In the genomic region with DNA sequence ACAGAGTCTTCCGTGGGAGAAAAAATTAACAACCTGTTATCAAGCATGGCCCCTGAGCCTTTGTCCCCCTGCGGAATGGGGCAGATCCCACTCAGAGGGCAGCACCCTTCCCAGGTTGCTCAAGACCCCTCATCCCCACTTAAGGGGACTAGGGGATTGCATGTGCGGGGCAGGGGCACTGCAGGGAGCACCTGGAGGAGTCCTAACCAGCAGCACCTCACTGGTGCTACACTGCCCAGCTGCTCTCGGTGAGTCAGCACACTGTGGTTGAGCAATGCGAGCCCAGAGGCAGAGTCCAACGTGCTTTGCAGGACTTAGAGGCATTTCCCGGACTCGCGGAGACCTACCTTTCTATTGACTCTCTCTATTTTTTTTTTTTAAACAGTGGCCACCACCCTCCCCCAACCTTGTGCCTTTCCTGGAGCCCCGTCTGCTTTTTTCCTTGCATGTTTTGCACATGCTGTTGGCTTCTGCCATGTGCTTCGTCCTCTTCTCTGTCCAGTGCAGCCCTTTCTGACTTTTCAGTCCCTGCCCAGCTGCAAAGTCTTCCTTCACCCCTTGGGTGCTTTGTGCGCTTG, we compare ENCODE assay signal across 1 cellular context.
TF ChIP-seq lines count a peak whose summit lies in the region.

No MANE protein-coding gene starts in this region.

TF ChIP-seq in K562, 482 proteins besides CTCF, POLR2A, EP300 and RAD21 (continued from another document and continues in another):
- TF ChIP-seq TEAD4 (IDR thresholded peaks at IDR 0.05; ENCODE audit: low read length) = peak; percentile 40; the same call in 1 of the 2 replicates
- no peak for TF ChIP-seq TEAD4 (CRISPR knock-in tag; IDR thresholded peaks at IDR 0.05; ENCODE audit: borderline replicate concordance)
- TF ChIP-seq CHD2 (IDR thresholded peaks at IDR 0.05; ENCODE audit: low read depth, low read length) = no peak
- TF ChIP-seq, protein P1, sequence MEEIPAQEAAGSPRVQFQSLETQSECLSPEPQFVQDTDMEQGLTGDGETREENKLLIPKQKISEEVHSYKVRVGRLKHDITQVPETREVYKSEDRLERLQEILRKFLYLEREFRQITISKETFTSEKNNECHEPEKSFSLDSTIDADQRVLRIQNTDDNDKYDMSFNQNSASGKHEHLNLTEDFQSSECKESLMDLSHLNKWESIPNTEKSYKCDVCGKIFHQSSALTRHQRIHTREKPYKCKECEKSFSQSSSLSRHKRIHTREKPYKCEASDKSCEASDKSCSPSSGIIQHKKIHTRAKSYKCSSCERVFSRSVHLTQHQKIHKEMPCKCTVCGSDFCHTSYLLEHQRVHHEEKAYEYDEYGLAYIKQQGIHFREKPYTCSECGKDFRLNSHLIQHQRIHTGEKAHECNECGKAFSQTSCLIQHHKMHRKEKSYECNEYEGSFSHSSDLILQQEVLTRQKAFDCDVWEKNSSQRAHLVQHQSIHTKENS (CRISPR knock-in tag; IDR thresholded peaks at IDR 0.05) = no peak
- TF ChIP-seq, protein P2, sequence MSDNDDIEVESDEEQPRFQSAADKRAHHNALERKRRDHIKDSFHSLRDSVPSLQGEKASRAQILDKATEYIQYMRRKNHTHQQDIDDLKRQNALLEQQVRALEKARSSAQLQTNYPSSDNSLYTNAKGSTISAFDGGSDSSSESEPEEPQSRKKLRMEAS (CRISPR knock-in tag; IDR thresholded peaks at IDR 0.05) = peak; percentile 43; the same call in 1 of the 2 replicates
- TF ChIP-seq CBX3 (IDR thresholded peaks at IDR 0.05; ENCODE audit: borderline replicate concordance in 1 of 2, low read length in 2 of 2) = 0 out of 3 replicates have a peak, but pooled peaks of 1 of the 2 experiments have one; percentile 33
- no peak for TF ChIP-seq ATF1 (CRISPR knock-in tag; IDR thresholded peaks at IDR 0.05)
- TF ChIP-seq ATF1 (tag; IDR thresholded peaks at IDR 0.05) = 0 out of 2 replicates have a peak, but pooled peaks have one; percentile 9
- TF ChIP-seq TAF1 (IDR thresholded peaks at IDR 0.05; ENCODE audit: control insufficient read depth, extremely low read depth, insufficient read depth, low read length, severe bottlenecking) = no peak
- TF ChIP-seq, protein P3, sequence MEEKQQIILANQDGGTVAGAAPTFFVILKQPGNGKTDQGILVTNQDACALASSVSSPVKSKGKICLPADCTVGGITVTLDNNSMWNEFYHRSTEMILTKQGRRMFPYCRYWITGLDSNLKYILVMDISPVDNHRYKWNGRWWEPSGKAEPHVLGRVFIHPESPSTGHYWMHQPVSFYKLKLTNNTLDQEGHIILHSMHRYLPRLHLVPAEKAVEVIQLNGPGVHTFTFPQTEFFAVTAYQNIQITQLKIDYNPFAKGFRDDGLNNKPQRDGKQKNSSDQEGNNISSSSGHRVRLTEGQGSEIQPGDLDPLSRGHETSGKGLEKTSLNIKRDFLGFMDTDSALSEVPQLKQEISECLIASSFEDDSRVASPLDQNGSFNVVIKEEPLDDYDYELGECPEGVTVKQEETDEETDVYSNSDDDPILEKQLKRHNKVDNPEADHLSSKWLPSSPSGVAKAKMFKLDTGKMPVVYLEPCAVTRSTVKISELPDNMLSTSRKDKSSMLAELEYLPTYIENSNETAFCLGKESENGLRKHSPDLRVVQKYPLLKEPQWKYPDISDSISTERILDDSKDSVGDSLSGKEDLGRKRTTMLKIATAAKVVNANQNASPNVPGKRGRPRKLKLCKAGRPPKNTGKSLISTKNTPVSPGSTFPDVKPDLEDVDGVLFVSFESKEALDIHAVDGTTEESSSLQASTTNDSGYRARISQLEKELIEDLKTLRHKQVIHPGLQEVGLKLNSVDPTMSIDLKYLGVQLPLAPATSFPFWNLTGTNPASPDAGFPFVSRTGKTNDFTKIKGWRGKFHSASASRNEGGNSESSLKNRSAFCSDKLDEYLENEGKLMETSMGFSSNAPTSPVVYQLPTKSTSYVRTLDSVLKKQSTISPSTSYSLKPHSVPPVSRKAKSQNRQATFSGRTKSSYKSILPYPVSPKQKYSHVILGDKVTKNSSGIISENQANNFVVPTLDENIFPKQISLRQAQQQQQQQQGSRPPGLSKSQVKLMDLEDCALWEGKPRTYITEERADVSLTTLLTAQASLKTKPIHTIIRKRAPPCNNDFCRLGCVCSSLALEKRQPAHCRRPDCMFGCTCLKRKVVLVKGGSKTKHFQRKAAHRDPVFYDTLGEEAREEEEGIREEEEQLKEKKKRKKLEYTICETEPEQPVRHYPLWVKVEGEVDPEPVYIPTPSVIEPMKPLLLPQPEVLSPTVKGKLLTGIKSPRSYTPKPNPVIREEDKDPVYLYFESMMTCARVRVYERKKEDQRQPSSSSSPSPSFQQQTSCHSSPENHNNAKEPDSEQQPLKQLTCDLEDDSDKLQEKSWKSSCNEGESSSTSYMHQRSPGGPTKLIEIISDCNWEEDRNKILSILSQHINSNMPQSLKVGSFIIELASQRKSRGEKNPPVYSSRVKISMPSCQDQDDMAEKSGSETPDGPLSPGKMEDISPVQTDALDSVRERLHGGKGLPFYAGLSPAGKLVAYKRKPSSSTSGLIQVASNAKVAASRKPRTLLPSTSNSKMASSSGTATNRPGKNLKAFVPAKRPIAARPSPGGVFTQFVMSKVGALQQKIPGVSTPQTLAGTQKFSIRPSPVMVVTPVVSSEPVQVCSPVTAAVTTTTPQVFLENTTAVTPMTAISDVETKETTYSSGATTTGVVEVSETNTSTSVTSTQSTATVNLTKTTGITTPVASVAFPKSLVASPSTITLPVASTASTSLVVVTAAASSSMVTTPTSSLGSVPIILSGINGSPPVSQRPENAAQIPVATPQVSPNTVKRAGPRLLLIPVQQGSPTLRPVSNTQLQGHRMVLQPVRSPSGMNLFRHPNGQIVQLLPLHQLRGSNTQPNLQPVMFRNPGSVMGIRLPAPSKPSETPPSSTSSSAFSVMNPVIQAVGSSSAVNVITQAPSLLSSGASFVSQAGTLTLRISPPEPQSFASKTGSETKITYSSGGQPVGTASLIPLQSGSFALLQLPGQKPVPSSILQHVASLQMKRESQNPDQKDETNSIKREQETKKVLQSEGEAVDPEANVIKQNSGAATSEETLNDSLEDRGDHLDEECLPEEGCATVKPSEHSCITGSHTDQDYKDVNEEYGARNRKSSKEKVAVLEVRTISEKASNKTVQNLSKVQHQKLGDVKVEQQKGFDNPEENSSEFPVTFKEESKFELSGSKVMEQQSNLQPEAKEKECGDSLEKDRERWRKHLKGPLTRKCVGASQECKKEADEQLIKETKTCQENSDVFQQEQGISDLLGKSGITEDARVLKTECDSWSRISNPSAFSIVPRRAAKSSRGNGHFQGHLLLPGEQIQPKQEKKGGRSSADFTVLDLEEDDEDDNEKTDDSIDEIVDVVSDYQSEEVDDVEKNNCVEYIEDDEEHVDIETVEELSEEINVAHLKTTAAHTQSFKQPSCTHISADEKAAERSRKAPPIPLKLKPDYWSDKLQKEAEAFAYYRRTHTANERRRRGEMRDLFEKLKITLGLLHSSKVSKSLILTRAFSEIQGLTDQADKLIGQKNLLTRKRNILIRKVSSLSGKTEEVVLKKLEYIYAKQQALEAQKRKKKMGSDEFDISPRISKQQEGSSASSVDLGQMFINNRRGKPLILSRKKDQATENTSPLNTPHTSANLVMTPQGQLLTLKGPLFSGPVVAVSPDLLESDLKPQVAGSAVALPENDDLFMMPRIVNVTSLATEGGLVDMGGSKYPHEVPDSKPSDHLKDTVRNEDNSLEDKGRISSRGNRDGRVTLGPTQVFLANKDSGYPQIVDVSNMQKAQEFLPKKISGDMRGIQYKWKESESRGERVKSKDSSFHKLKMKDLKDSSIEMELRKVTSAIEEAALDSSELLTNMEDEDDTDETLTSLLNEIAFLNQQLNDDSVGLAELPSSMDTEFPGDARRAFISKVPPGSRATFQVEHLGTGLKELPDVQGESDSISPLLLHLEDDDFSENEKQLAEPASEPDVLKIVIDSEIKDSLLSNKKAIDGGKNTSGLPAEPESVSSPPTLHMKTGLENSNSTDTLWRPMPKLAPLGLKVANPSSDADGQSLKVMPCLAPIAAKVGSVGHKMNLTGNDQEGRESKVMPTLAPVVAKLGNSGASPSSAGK (IDR thresholded peaks at IDR 0.05) = peak; percentile 93
- TF ChIP-seq GATAD2A (IDR thresholded peaks at IDR 0.05) = peak; percentile 64; the same call in 1 of the 2 replicates
- TF ChIP-seq PYGO2 (tag; IDR thresholded peaks at IDR 0.05) = no peak
- TF ChIP-seq CBFA2T2 (conservative IDR thresholded peaks at IDR 0.05) = peak; percentile 63
- peak; percentile 50; the same call in 1 of the 2 replicates for TF ChIP-seq MEF2D (tag; conservative IDR thresholded peaks at IDR 0.05; ENCODE audit: low read depth)
- 0 out of 2 replicates have a peak, but pooled peaks have one; percentile 15 for TF ChIP-seq EHMT2 (IDR thresholded peaks at IDR 0.05)
- TF ChIP-seq NFE2 (IDR thresholded peaks at IDR 0.05; ENCODE audit: low read depth) = peak; percentile 95
- peak; percentile 87 for TF ChIP-seq ZNF316 (IDR thresholded peaks at IDR 0.05)
- TF ChIP-seq CTBP1 (IDR thresholded peaks at IDR 0.05; ENCODE audit: borderline replicate concordance) = peak; percentile 38; the same call in 1 of the 2 replicates
- TF ChIP-seq, protein P4, sequence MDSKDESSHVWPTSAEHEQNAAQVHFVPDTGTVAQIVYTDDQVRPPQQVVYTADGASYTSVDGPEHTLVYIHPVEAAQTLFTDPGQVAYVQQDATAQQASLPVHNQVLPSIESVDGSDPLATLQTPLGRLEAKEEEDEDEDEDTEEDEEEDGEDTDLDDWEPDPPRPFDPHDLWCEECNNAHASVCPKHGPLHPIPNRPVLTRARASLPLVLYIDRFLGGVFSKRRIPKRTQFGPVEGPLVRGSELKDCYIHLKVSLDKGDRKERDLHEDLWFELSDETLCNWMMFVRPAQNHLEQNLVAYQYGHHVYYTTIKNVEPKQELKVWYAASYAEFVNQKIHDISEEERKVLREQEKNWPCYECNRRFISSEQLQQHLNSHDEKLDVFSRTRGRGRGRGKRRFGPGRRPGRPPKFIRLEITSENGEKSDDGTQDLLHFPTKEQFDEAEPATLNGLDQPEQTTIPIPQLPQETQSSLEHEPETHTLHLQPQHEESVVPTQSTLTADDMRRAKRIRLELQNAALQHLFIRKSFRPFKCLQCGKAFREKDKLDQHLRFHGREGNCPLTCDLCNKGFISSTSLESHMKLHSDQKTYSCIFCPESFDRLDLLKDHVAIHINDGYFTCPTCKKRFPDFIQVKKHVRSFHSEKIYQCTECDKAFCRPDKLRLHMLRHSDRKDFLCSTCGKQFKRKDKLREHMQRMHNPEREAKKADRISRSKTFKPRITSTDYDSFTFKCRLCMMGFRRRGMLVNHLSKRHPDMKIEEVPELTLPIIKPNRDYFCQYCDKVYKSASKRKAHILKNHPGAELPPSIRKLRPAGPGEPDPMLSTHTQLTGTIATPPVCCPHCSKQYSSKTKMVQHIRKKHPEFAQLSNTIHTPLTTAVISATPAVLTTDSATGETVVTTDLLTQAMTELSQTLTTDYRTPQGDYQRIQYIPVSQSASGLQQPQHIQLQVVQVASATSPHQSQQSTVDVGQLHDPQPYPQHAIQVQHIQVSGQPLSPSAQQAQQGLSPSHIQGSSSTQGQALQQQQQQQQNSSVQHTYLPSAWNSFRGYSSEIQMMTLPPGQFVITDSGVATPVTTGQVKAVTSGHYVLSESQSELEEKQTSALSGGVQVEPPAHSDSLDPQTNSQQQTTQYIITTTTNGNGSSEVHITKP (IDR thresholded peaks at IDR 0.05; ENCODE audit: partially characterized antibody) = peak; percentile 39
- TF ChIP-seq, protein P5, sequence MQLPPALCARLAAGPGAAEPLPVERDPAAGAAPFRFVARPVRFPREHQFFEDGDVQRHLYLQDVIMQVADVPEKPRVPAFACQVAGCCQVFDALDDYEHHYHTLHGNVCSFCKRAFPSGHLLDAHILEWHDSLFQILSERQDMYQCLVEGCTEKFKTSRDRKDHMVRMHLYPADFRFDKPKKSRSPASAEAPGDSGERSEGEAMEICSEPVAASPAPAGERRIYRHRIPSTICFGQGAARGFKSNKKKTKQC (CRISPR knock-in tag; IDR thresholded peaks at IDR 0.05) = no peak
- no peak for TF ChIP-seq SIRT6 (IDR thresholded peaks at IDR 0.05; ENCODE audit: low read depth, low read length)
- TF ChIP-seq, protein P6, sequence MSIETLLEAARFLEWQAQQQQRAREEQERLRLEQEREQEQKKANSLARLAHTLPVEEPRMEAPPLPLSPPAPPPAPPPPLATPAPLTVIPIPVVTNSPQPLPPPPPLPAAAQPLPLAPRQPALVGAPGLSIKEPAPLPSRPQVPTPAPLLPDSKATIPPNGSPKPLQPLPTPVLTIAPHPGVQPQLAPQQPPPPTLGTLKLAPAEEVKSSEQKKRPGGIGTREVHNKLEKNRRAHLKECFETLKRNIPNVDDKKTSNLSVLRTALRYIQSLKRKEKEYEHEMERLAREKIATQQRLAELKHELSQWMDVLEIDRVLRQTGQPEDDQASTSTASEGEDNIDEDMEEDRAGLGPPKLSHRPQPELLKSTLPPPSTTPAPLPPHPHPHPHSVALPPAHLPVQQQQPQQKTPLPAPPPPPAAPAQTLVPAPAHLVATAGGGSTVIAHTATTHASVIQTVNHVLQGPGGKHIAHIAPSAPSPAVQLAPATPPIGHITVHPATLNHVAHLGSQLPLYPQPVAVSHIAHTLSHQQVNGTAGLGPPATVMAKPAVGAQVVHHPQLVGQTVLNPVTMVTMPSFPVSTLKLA (conservative IDR thresholded peaks at IDR 0.05) = 0 out of 4 replicates have a peak, but pooled peaks of 1 of the 2 experiments have one; percentile 57
- peak; percentile 10; the same call in 1 of the 2 replicates for TF ChIP-seq PTRF (tag; IDR thresholded peaks at IDR 0.05)
- no peak for TF ChIP-seq HDAC8 (tag; IDR thresholded peaks at IDR 0.05)
- TF ChIP-seq, protein P7, sequence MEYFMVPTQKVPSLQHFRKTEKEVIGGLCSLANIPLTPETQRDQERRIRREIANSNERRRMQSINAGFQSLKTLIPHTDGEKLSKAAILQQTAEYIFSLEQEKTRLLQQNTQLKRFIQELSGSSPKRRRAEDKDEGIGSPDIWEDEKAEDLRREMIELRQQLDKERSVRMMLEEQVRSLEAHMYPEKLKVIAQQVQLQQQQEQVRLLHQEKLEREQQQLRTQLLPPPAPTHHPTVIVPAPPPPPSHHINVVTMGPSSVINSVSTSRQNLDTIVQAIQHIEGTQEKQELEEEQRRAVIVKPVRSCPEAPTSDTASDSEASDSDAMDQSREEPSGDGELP (CRISPR knock-in tag; IDR thresholded peaks at IDR 0.05; ENCODE audit: borderline replicate concordance) = peak; percentile 85
- TF ChIP-seq, protein P8, sequence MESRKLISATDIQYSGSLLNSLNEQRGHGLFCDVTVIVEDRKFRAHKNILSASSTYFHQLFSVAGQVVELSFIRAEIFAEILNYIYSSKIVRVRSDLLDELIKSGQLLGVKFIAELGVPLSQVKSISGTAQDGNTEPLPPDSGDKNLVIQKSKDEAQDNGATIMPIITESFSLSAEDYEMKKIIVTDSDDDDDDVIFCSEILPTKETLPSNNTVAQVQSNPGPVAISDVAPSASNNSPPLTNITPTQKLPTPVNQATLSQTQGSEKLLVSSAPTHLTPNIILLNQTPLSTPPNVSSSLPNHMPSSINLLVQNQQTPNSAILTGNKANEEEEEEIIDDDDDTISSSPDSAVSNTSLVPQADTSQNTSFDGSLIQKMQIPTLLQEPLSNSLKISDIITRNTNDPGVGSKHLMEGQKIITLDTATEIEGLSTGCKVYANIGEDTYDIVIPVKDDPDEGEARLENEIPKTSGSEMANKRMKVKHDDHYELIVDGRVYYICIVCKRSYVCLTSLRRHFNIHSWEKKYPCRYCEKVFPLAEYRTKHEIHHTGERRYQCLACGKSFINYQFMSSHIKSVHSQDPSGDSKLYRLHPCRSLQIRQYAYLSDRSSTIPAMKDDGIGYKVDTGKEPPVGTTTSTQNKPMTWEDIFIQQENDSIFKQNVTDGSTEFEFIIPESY (CRISPR knock-in tag; IDR thresholded peaks at IDR 0.05) = no peak
- no peak for TF ChIP-seq NFXL1 (CRISPR knock-in tag; IDR thresholded peaks at IDR 0.05)
- TF ChIP-seq ZNF444 (CRISPR knock-in tag; IDR thresholded peaks at IDR 0.05) = no peak
